Comparison of ENCODE assay signal across 2 cellular contexts in genomic region chr10:64771253-64771652, GRCh38.
TF ChIP-seq lines count a peak whose summit lies in the region.

No MANE protein-coding gene starts in this region.

TF ChIP-seq in SK-N-SH, 30 proteins besides CTCF, POLR2A, EP300 and RAD21 (continued from another document):
- TF ChIP-seq REST (IDR thresholded peaks at IDR 0.05; ENCODE audit: low read depth, low read length) (no peak), USF1 (IDR thresholded peaks at IDR 0.05; ENCODE audit: borderline replicate concordance, low read depth) (no peak), GATA2 (CRISPR knock-in tag; IDR thresholded peaks at IDR 0.05) (peak; percentile 100), NFIC (IDR thresholded peaks at IDR 0.05; ENCODE audit: borderline replicate concordance) (no peak), GABPA (IDR thresholded peaks at IDR 0.05; ENCODE audit: low read depth) (no peak), MAX (IDR thresholded peaks at IDR 0.05; ENCODE audit: low read depth) (no peak), CHD2 (IDR thresholded peaks at IDR 0.05; ENCODE audit: low read length, partially characterized antibody) (peak; percentile 93), RXRA (IDR thresholded peaks at IDR 0.05; ENCODE audit: borderline replicate concordance, low read depth) (no peak), ELF1 (IDR thresholded peaks at IDR 0.05) (no peak), IRF3 (IDR thresholded peaks at IDR 0.05; ENCODE audit: low read depth, low read length) (no peak), FOSL2 (IDR thresholded peaks at IDR 0.05; ENCODE audit: borderline replicate concordance, low read depth) (no peak), TAF1 (IDR thresholded peaks at IDR 0.05; ENCODE audit: borderline replicate concordance, low read depth, low read length) (no peak), RCOR1 (IDR thresholded peaks at IDR 0.05; ENCODE audit: low read length) (peak; percentile 99), RFX5 (IDR thresholded peaks at IDR 0.05; ENCODE audit: low read length) (peak; percentile 38; the same call in 1 of the 2 replicates), EZH2phosphoT487 (IDR thresholded peaks at IDR 0.05; ENCODE audit: borderline replicate concordance, low read depth) (no peak), SIN3A (IDR thresholded peaks at IDR 0.05; ENCODE audit: borderline replicate concordance, low read depth, low read length) (no peak), YY1 (IDR thresholded peaks at IDR 0.05; ENCODE audit: low read depth) (no peak), SMC3 (IDR thresholded peaks at IDR 0.05; ENCODE audit: low read depth, low read length) (no peak), USF2 (IDR thresholded peaks at IDR 0.05; ENCODE audit: borderline replicate concordance, low read depth, low read length) (no peak), POLR2AphosphoS5 (IDR thresholded peaks at IDR 0.05; ENCODE audit: low read depth, low read length) (0 out of 2 replicates have a peak, but pooled peaks have one; percentile 21), MEF2A (IDR thresholded peaks at IDR 0.05; ENCODE audit: borderline replicate concordance, low read depth) (no peak), NRF1 (IDR thresholded peaks at IDR 0.05; ENCODE audit: low read depth, low read length) (no peak), TEAD4 (IDR thresholded peaks at IDR 0.05; ENCODE audit: borderline replicate concordance, insufficient read depth) (peak; percentile 72)

TF ChIP-seq in SK-N-SH treated with all-trans-retinoic acid at 6 μM for 48 hours, 23 proteins besides CTCF, POLR2A, EP300 and RAD21 (continued from another document):
- TF ChIP-seq POU6F1 (CRISPR knock-in tag; IDR thresholded peaks at IDR 0.05; ENCODE audit: borderline replicate concordance, low read depth) (no peak; the same call in 1 of the 2 replicates), OSR1 (CRISPR knock-in tag; IDR thresholded peaks at IDR 0.05) (no peak), SNAI2 (CRISPR knock-in tag; IDR thresholded peaks at IDR 0.05) (peak; percentile 76), ZNF8 (CRISPR knock-in tag; IDR thresholded peaks at IDR 0.05) (peak; percentile 69; the same call in 1 of the 2 replicates), CREB5 (CRISPR knock-in tag; IDR thresholded peaks at IDR 0.05; ENCODE audit: low read depth) (peak; percentile 42; the same call in 1 of the 2 replicates), ARNTL (CRISPR knock-in tag; IDR thresholded peaks at IDR 0.05; ENCODE audit: borderline replicate concordance, low read depth) (peak; percentile 74; the same call in 1 of the 2 replicates), ZFP3 (CRISPR knock-in tag; IDR thresholded peaks at IDR 0.05) (peak; percentile 54; the same call in 1 of the 2 replicates), BACH2 (CRISPR knock-in tag; IDR thresholded peaks at IDR 0.05; ENCODE audit: borderline replicate concordance) (no peak), ESRRG (CRISPR knock-in tag; IDR thresholded peaks at IDR 0.05) (peak; percentile 87), PPARA (CRISPR knock-in tag; IDR thresholded peaks at IDR 0.05; ENCODE audit: borderline replicate concordance) (peak; percentile 55; the same call in 1 of the 2 replicates)
